9 cellular contexts compared by ENCODE assay signal in the genomic region with DNA sequence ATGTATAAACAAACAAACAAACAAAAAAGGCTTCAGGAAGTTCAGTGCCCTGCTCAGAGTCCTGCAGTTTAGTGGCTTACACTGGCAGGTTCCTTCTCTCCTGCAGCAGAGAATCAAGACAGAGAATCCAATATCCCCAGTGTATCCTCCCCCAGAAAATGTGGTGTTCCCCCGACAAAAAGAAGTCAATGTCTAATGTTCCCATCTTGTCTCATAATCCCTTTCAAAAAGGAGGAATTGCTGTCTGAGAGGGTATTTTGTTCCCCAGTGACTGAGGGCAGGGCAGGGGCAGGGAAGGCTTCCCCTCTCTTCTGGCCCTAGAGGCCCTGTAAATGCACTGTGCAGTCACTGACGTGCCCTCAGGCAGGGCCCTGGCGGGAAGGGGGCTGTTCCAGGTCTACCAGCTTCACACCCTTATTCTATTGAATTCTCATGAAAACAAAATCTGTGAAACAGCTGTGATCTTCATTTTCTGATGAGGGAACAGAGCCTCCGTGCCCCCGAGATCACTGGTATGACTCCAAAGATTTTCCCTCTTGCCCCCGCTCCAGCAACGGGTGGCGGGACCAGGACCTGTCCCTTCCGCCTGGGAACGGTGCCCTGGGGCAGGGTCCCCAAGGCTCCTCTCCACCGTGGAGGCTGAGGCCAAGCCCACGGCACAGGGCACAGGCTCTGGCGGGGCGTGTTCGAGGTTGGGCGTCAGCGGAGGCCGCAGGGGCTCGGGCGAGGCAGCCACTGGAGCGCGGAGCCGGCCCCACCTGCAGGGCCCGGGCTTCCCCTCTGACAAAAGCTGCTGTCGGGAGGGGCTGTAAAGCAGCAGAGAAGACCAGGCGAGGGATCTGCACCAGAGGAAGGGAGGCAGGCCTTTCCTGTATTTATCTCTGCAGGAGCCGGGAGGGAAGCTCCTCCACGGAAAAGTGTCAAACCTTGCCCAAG. TPM values are rescaled to one million over a fixed set of nuclear protein-coding genes. Genes with fewer than 3 reads are reported as not detected.
A peak's percentile ranks its signal among the peaks of the same experiment; 100 is the strongest.
DNase-seq lines count a peak whose midpoint lies in the region; ATAC-seq and TF ChIP-seq lines count a peak whose summit lies in the region.
"Had no signal": no experiment of that assay in that cellular context is flagged by ENCODE, and none has a peak within 500 bp of the region (broad histone marks: within the 10 kb centered on the region; RNA-seq: fewer than 3 reads in every experiment).

No MANE protein-coding gene starts in this region.

- peak; percentile 67 for ATAC-seq in GM18505 (IDR thresholded peaks at IDR 0.05; ENCODE audit: unreplicated experiment)
- ATAC-seq in GM21576 (IDR thresholded peaks at IDR 0.05; ENCODE audit: unreplicated experiment) = peak; percentile 56
- peak; percentile 53 for ATAC-seq in HG03565 (IDR thresholded peaks at IDR 0.05; ENCODE audit: unreplicated experiment)
- ATAC-seq in left colon = peak; percentile 24
- ATAC-seq: HCT116 had no signal

- no peak for TF ChIP-seq CTCF in RWPE1 (conservative IDR thresholded peaks at IDR 0.05; ENCODE audit: low read depth)

- H3K27ac Mint-ChIP-seq in activated T-helper 1 cell treated with anti-CD3 and anti-CD28 coated beads, Interleukin-12 subunit alpha, Interleukin-12 subunit beta, Interleukin-2, Interleukin-4 antibody, amounts not matched to agents 30 ng/mL and 10 ng/mL and 1 ng/mL, durations not matched to agents 14 hours and 24 hours and 36 hours = no peak overlapping the region

- peak; percentile 73 for TF ChIP-seq POLR2A in GM18505 (IDR thresholded peaks at IDR 0.05; ENCODE audit: borderline replicate concordance, extremely low read depth, insufficient read depth, insufficient read length)

- CTCF ChIA-PET in RWPE1 (lab: Yijun Ruan, JAX) = interaction anchor here (0.6 kb wide), 1 partner anchor 36 kb away, joined by 3 read pairs; no protein-coding TSS in a partner anchor

- H3K27me3 Mint-ChIP-seq in activated T-helper 1 cell treated with anti-CD3 and anti-CD28 coated beads, Interleukin-12 subunit alpha, Interleukin-12 subunit beta, Interleukin-2, Interleukin-4 antibody, amounts not matched to agents 30 ng/mL and 10 ng/mL and 1 ng/mL, durations not matched to agents 14 hours and 24 hours and 36 hours (ENCODE audit: insufficient read depth) = peaks cover 2% of the 10 kb centered on the region

- H3K36me3 Mint-ChIP-seq in activated T-helper 1 cell treated with anti-CD3 and anti-CD28 coated beads, Interleukin-12 subunit alpha, Interleukin-12 subunit beta, Interleukin-2, Interleukin-4 antibody, amounts not matched to agents 30 ng/mL and 10 ng/mL and 1 ng/mL, durations not matched to agents 14 hours and 24 hours and 36 hours (ENCODE audit: low read depth) = no peaks in the 10 kb centered on the region

- H3K27ac ChIP-seq in RWPE1 = no peak overlapping the region

- POLR2A ChIA-PET in RWPE1 (lab: Yijun Ruan, JAX; ENCODE audit: low non-redundant PET) = no interaction called here

- intact Hi-C loops in left colon (cut with DNase I, micrococcal nuclease) = no loop called here
- intact Hi-C loops in activated T-helper 1 cell treated with anti-CD3 and anti-CD28 coated beads, Interleukin-12 subunit alpha, Interleukin-12 subunit beta, Interleukin-2, Interleukin-4 antibody, amounts not matched to agents 30 ng/mL and 10 ng/mL and 1 ng/mL, durations not matched to agents 14 hours and 24 hours and 36 hours (cut with micrococcal nuclease) = no loop called here

- DNase-seq in left colon (peak in 1 of 2 donors; percentile 50), RWPE1 (ENCODE audit: low spot score) (no peak), dermis blood vessel endothelial cell (no peak)
- no peak for DNase-seq in activated T-helper 1 cell treated with anti-CD3 and anti-CD28 coated beads, Interleukin-12 subunit alpha, Interleukin-12 subunit beta, Interleukin-2, Interleukin-4 antibody, amounts not matched to agents 30 ng/mL and 10 ng/mL and 1 ng/mL, durations not matched to agents 14 hours and 24 hours and 36 hours (ENCODE audit: low spot score)
- no peak for DNase-seq in stimulated activated CD4-positive, alpha-beta T cell treated with anti-CD3 and anti-CD28 coated beads, Interleukin-2, amount 100 ng/mL, for 24 hours

- no peak overlapping the region for H3K4me3 Mint-ChIP-seq in activated T-helper 1 cell treated with anti-CD3 and anti-CD28 coated beads, Interleukin-12 subunit alpha, Interleukin-12 subunit beta, Interleukin-2, Interleukin-4 antibody, amounts not matched to agents 30 ng/mL and 10 ng/mL and 1 ng/mL, durations not matched to agents 14 hours and 24 hours and 36 hours

- H3K4me1 Mint-ChIP-seq in activated T-helper 1 cell treated with anti-CD3 and anti-CD28 coated beads, Interleukin-12 subunit alpha, Interleukin-12 subunit beta, Interleukin-2, Interleukin-4 antibody, amounts not matched to agents 30 ng/mL and 10 ng/mL and 1 ng/mL, durations not matched to agents 14 hours and 24 hours and 36 hours (ENCODE audit: low read depth) = no peaks in the 10 kb centered on the region

- no peaks in the 10 kb centered on the region for H3K9me3 Mint-ChIP-seq in activated T-helper 1 cell treated with anti-CD3 and anti-CD28 coated beads, Interleukin-12 subunit alpha, Interleukin-12 subunit beta, Interleukin-2, Interleukin-4 antibody, amounts not matched to agents 30 ng/mL and 10 ng/mL and 1 ng/mL, durations not matched to agents 14 hours and 24 hours and 36 hours

RNA-seq across cellular contexts. Expression of gene WDFY4, which starts 13.4 kb away (rescaled TPM):
- total RNA-seq in left colon (1 to 10 TPM; 1.5 to 4.6 TPM), dermis blood vessel endothelial cell (0.34 and 2.1 TPM in 2 replicates)
- 0.08 TPM in 1 of 2 replicates, not detected in the other for total RNA-seq in activated T-helper 1 cell treated with anti-CD3 and anti-CD28 coated beads, Interleukin-12 subunit alpha, Interleukin-12 subunit beta, Interleukin-2, Interleukin-4 antibody, amounts not matched to agents 30 ng/mL and 10 ng/mL and 1 ng/mL, durations not matched to agents 14 hours and 24 hours and 36 hours
